ENCODE assay signal across 27 cellular contexts in the genomic region with DNA sequence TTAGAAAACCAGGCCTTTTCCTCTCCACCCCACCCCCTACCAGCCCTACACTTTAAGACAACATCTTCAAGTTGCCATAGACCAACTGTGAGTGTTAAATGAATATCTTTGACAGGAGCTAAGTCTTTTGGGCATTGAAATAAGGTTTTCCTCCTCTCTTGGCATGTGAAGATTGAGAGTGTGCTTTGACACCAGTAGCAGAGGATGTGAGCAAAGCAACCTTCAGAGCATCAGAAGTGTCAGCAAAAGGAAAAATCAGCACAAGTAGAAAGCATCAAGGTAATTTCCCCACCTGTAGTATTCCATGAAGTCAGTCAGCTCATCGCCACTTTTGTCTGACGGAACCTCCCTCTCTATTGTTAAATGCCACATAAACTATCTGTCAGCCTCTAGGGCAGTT.
"Had no signal": no experiment of that assay in that cellular context is flagged by ENCODE, and none has a peak within 500 bp of the region (broad histone marks: within the 10 kb centered on the region; RNA-seq: fewer than 3 reads in every experiment).

No MANE protein-coding gene starts in this region.

- H3K27ac Mint-ChIP-seq: activated CD4-positive, alpha-beta T cell treated with anti-CD3 and anti-CD28 coated beads, Interleukin-2, amount 10 ng/mL, durations not matched to agents 7 days and 5 days; activated CD8-positive, alpha-beta T cell treated with anti-CD3 and anti-CD28 coated beads for 36 hours; activated naive CD8-positive, alpha-beta T cell; activated T-helper 17 cell treated with anti-CD3 and anti-CD28 coated beads, Interleukin-2, amount 50 U/mL, for 72 hours; effector memory CD8-positive, alpha-beta T cell; T-helper 17 cell had no signal

- ATAC-seq: activated CD8-positive, alpha-beta T cell treated with anti-CD3 and anti-CD28 coated beads for 36 hours; activated T-cell treated with anti-CD3 and anti-CD28 coated beads, Interleukin-2, amount 50 U/mL, for 4 hours; activated T-helper 17 cell treated with anti-CD3 and anti-CD28 coated beads, Interleukin-2, amount 50 U/mL, for 72 hours; effector memory CD8-positive, alpha-beta T cell; foreskin keratinocyte; gastrocnemius medialis; heart right ventricle; T-helper 17 cell had no signal

- H3K27me3 ChIP-seq: esophagus muscularis mucosa, foreskin keratinocyte, gastrocnemius medialis, heart right ventricle had no signal

- H3K36me3 Mint-ChIP-seq: activated naive CD8-positive, alpha-beta T cell had no signal

- H3K27ac ChIP-seq: esophagus muscularis mucosa, foreskin keratinocyte, gastrocnemius medialis, heart right ventricle had no signal

- DNase-seq: activated CD4-positive, alpha-beta T cell treated with anti-CD3 and anti-CD28 coated beads for 1 hour; activated CD4-positive, alpha-beta T cell treated with anti-CD3 and anti-CD28 coated beads for 4 hours; activated CD4-positive, alpha-beta T cell treated with anti-CD3 and anti-CD28 coated beads, Interleukin-2, amount 10 ng/mL, durations not matched to agents 7 days and 5 days; activated CD4-positive, alpha-beta T cell treated with anti-CD3 and anti-CD28 coated beads, Interleukin-2, amount 50 U/mL, for 4 hours; activated CD8-positive, alpha-beta memory T cell treated with anti-CD3 and anti-CD28 coated beads for 24 hours; activated CD8-positive, alpha-beta T cell treated with anti-CD3 and anti-CD28 coated beads for 36 hours; activated effector memory CD4-positive, alpha-beta T cell treated with Interleukin-2 at 50 U/mL for 16 hours; activated gamma-delta T cell treated with Interleukin-2 at 50 U/mL for 16 hours; activated naive CD4-positive, alpha-beta T cell treated with anti-CD3 and anti-CD28 coated beads, Interleukin-2, amount 50 U/mL, for 16 hours; activated naive CD4-positive, alpha-beta T cell treated with Interleukin-2 at 50 U/mL for 16 hours; activated T-cell treated with anti-CD3 and anti-CD28 coated beads, Interleukin-2, amount 50 U/mL, for 4 hours; amniotic stem cell; anterior cingulate cortex; caudate nucleus; cortex of kidney; dermis blood vessel endothelial cell; effector CD4-positive, alpha-beta T cell; effector memory CD8-positive, alpha-beta T cell; erythroblast; foreskin keratinocyte; gastrocnemius medialis; heart right ventricle; T-helper 1 cell; T-helper 17 cell had no signal

- H3K4me1 ChIP-seq: esophagus muscularis mucosa, foreskin keratinocyte, gastrocnemius medialis, heart right ventricle had no signal

- H3K9me3 ChIP-seq: esophagus muscularis mucosa, gastrocnemius medialis had no signal

- H3K4me1 Mint-ChIP-seq: activated CD4-positive, alpha-beta T cell treated with anti-CD3 and anti-CD28 coated beads, Interleukin-2, amount 10 ng/mL, durations not matched to agents 7 days and 5 days; activated T-helper 17 cell treated with anti-CD3 and anti-CD28 coated beads, Interleukin-2, amount 50 U/mL, for 72 hours; T-helper 17 cell had no signal

- H3K4me3 ChIP-seq: esophagus muscularis mucosa, gastrocnemius medialis, heart right ventricle had no signal

- H3K27me3 Mint-ChIP-seq: activated CD4-positive, alpha-beta T cell treated with anti-CD3 and anti-CD28 coated beads, Interleukin-2, amount 10 ng/mL, durations not matched to agents 7 days and 5 days; activated CD8-positive, alpha-beta T cell treated with anti-CD3 and anti-CD28 coated beads for 36 hours; activated naive CD8-positive, alpha-beta T cell; activated T-helper 17 cell treated with anti-CD3 and anti-CD28 coated beads, Interleukin-2, amount 50 U/mL, for 72 hours; effector memory CD8-positive, alpha-beta T cell; T-helper 17 cell had no signal

- H3K4me3 Mint-ChIP-seq: activated CD4-positive, alpha-beta T cell treated with anti-CD3 and anti-CD28 coated beads, Interleukin-2, amount 10 ng/mL, durations not matched to agents 7 days and 5 days; activated CD8-positive, alpha-beta T cell treated with anti-CD3 and anti-CD28 coated beads for 36 hours; activated naive CD8-positive, alpha-beta T cell; activated T-cell treated with anti-CD3 and anti-CD28 coated beads, Interleukin-2, amount 50 U/mL, for 4 hours; activated T-helper 17 cell treated with anti-CD3 and anti-CD28 coated beads, Interleukin-2, amount 50 U/mL, for 72 hours; effector memory CD8-positive, alpha-beta T cell; T-helper 17 cell had no signal

- H3K36me3 ChIP-seq: esophagus muscularis mucosa, gastrocnemius medialis, heart right ventricle had no signal

- H3K9me3 Mint-ChIP-seq: activated CD4-positive, alpha-beta T cell treated with anti-CD3 and anti-CD28 coated beads, Interleukin-2, amount 10 ng/mL, durations not matched to agents 7 days and 5 days; activated T-helper 17 cell treated with anti-CD3 and anti-CD28 coated beads, Interleukin-2, amount 50 U/mL, for 72 hours had no signal
